Comparison of ENCODE assay signal across 1 cellular context in the genomic region with DNA sequence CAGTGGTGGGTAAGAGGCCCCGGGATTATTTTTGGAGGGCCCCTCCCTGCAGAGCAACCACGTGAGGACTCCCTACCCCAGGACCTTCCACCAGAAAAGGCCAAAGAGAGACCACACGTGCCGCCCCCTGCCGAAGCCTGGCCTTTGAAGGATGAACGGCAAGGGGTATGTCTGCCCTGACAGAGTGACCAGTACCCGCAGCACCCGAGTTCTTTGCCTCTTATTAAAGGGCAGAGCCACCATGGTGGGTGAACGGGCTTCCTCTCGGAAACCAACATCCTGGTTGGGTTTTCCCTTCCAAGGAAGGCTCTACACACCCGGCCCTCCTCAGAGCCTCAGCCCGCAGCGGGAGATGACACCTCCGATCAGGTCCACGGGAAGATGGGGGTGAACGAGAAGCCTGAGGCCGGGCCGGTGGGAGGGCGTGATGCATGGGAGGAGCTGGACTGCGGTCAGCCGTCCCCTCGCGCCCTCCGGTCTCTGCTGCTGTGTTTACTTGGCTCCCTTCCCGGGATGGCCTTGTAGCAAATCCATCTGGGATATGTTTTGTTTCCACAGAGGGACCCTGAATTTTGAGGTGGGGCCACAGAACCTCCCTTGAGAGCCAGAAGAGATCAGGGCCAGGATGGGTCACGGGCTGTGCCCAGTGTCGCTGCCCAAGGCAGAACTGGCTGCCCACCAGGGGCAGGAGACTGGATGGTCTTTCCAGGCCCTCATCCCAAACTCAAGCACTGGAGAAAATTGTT.
TF ChIP-seq lines count a peak whose summit lies in the region.

No MANE protein-coding gene starts in this region.

TF ChIP-seq in A549, 52 proteins besides CTCF, POLR2A, EP300 and RAD21 (continued from another document):
- TF ChIP-seq RARB (CRISPR knock-in tag; IDR thresholded peaks at IDR 0.05) (no peak), TFCP2L1 (CRISPR knock-in tag; IDR thresholded peaks at IDR 0.05) (no peak), JUN (IDR thresholded peaks at IDR 0.05) (no peak)
- TF ChIP-seq, protein P1, sequence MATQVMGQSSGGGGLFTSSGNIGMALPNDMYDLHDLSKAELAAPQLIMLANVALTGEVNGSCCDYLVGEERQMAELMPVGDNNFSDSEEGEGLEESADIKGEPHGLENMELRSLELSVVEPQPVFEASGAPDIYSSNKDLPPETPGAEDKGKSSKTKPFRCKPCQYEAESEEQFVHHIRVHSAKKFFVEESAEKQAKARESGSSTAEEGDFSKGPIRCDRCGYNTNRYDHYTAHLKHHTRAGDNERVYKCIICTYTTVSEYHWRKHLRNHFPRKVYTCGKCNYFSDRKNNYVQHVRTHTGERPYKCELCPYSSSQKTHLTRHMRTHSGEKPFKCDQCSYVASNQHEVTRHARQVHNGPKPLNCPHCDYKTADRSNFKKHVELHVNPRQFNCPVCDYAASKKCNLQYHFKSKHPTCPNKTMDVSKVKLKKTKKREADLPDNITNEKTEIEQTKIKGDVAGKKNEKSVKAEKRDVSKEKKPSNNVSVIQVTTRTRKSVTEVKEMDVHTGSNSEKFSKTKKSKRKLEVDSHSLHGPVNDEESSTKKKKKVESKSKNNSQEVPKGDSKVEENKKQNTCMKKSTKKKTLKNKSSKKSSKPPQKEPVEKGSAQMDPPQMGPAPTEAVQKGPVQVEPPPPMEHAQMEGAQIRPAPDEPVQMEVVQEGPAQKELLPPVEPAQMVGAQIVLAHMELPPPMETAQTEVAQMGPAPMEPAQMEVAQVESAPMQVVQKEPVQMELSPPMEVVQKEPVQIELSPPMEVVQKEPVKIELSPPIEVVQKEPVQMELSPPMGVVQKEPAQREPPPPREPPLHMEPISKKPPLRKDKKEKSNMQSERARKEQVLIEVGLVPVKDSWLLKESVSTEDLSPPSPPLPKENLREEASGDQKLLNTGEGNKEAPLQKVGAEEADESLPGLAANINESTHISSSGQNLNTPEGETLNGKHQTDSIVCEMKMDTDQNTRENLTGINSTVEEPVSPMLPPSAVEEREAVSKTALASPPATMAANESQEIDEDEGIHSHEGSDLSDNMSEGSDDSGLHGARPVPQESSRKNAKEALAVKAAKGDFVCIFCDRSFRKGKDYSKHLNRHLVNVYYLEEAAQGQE (IDR thresholded peaks at IDR 0.05): no peak
- TF ChIP-seq, protein P2, sequence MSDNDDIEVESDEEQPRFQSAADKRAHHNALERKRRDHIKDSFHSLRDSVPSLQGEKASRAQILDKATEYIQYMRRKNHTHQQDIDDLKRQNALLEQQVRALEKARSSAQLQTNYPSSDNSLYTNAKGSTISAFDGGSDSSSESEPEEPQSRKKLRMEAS (IDR thresholded peaks at IDR 0.05): no peak
- TF ChIP-seq, protein P3, sequence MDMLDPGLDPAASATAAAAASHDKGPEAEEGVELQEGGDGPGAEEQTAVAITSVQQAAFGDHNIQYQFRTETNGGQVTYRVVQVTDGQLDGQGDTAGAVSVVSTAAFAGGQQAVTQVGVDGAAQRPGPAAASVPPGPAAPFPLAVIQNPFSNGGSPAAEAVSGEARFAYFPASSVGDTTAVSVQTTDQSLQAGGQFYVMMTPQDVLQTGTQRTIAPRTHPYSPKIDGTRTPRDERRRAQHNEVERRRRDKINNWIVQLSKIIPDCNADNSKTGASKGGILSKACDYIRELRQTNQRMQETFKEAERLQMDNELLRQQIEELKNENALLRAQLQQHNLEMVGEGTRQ (IDR thresholded peaks at IDR 0.05): no peak
